In genomic region chr19:19217110-19217509, GRCh38 we compare ENCODE assay signal across 1 cellular context.
TF ChIP-seq lines count a peak whose summit lies in the region.

No MANE protein-coding gene starts in this region.

TF ChIP-seq in SK-N-SH treated with all-trans-retinoic acid at 6 μM for 48 hours, 23 proteins besides CTCF, POLR2A, EP300 and RAD21 (continued from another document):
- no peak for TF ChIP-seq ZFP3 (CRISPR knock-in tag; IDR thresholded peaks at IDR 0.05)
- no peak for TF ChIP-seq ZC3H10 (CRISPR knock-in tag; IDR thresholded peaks at IDR 0.05)
- TF ChIP-seq RARB (CRISPR knock-in tag; IDR thresholded peaks at IDR 0.05): no peak
- TF ChIP-seq ARNTL (CRISPR knock-in tag; IDR thresholded peaks at IDR 0.05; ENCODE audit: borderline replicate concordance, low read depth): no peak
- TF ChIP-seq CSRNP3 (CRISPR knock-in tag; IDR thresholded peaks at IDR 0.05): no peak
- TF ChIP-seq POU6F1 (CRISPR knock-in tag; IDR thresholded peaks at IDR 0.05; ENCODE audit: borderline replicate concordance, low read depth): no peak
- no peak for TF ChIP-seq ZNF70 (CRISPR knock-in tag; IDR thresholded peaks at IDR 0.05)
- TF ChIP-seq PPARA (CRISPR knock-in tag; IDR thresholded peaks at IDR 0.05; ENCODE audit: borderline replicate concordance): no peak
- TF ChIP-seq TOX (CRISPR knock-in tag; IDR thresholded peaks at IDR 0.05; ENCODE audit: borderline replicate concordance): no peak
